Comparison of ENCODE assay signal across 17 cellular contexts in genomic region chr5:150860422-150860821, GRCh38. TPM values are rescaled to one million over a fixed set of nuclear protein-coding genes. Genes with fewer than 3 reads are reported as not detected.
DNase-seq lines count a peak whose midpoint lies in the region; ATAC-seq and TF ChIP-seq lines count a peak whose summit lies in the region.
"Had no signal": no experiment of that assay in that cellular context is flagged by ENCODE, and none has a peak within 500 bp of the region (broad histone marks: within the 10 kb centered on the region; RNA-seq: fewer than 3 reads in every experiment).

No MANE protein-coding gene starts in this region.

- ATAC-seq in right lobe of liver (peak; percentile 99 to 100 (median 100)), GM21447 (IDR thresholded peaks at IDR 0.05; ENCODE audit: unreplicated experiment) (no peak)
- ATAC-seq: A549; CD8-positive, alpha-beta T cell; GM23338; HCT116 had no signal

- peak overlapping the region in 2 of 3 donors; percentile 22 to 41 for H3K27ac ChIP-seq in right lobe of liver
- H3K27ac ChIP-seq: 22Rv1, A549, BLaER1 had no signal

- TF ChIP-seq POLR2A in right lobe of liver (IDR thresholded peaks at IDR 0.05), result no peak

- peaks cover 0 to 8% (median 4%) of the 10 kb centered on the region in 4 donors for H3K4me1 ChIP-seq in right lobe of liver
- H3K4me1 ChIP-seq: A549, BLaER1 had no signal

- 30% methylated on average over 2 of the region's 2 CpGs for WGBS in right lobe of liver (ENCODE audit: insufficient coverage, low coverage, low lambda C conversion rate, missing lambda C conversion rate)

- no peaks in the 10 kb centered on the region for H3K36me3 ChIP-seq in right lobe of liver
- H3K36me3 ChIP-seq: BLaER1 had no signal

- H3K4me3 ChIP-seq in right lobe of liver, result no peak overlapping the region
- H3K4me3 ChIP-seq: A549, BLaER1, GM23338 had no signal

- DNase-seq in CD1c-positive myeloid dendritic cell (ENCODE audit: extremely low spot score), result peak; percentile 56
- DNase-seq in kidney tubule cell (ENCODE audit: low spot score), result peak; percentile 13
- DNase-seq in right lobe of liver, result peak; percentile 39 to 68 (median 57)
- DNase-seq in renal cortical epithelial cell (ENCODE audit: low read depth), result peak; percentile 56
- DNase-seq in AG08396 (ENCODE audit: low spot score), result no peak
- no peak for DNase-seq in HT-29 (ENCODE audit: low spot score)
- DNase-seq: Calu3; CD8-positive, alpha-beta T cell; DMS79 treated with DMSO at 0.1 percent for 48 hours; GF-D8; HFFc6 had no signal

- no peak for TF ChIP-seq CTCF in right lobe of liver (IDR thresholded peaks at IDR 0.05)

- peaks cover 0 to 3% (median 0%) of the 10 kb centered on the region in 4 donors for H3K9me3 ChIP-seq in right lobe of liver

- no peaks in the 10 kb centered on the region for H3K27me3 ChIP-seq in right lobe of liver
- H3K27me3 ChIP-seq: BLaER1 had no signal

- intact Hi-C loops in right lobe of liver (cut with DNase I), result no loop called here

RNA-seq across cellular contexts. Expression of gene IRGM, which starts 14.1 kb away (rescaled TPM):
- total RNA-seq in right lobe of liver (not detected), renal cortical epithelial cell (not detected in 2 replicates)
- total RNA-seq in HT-29 (2014; rRNA removed; shearing (Covaris generic)), result not detected in 2 replicates
- total RNA-seq: Calu3, GM23338, HFFc6 had no signal

RNA-seq across cellular contexts. Expression of gene ZNF300, which starts 44.4 kb away (rescaled TPM):
- total RNA-seq in right lobe of liver, result 1 to 10 TPM in 1 of 6 experiments, under 1 TPM in 5; 0.18 to 1.0 (median 0.58) TPM
- 7.1 and 11.7 TPM in 2 replicates for total RNA-seq in renal cortical epithelial cell
- 0.56 and 0.70 TPM in 2 replicates for total RNA-seq in HT-29 (2014; rRNA removed; shearing (Covaris generic))

Comparison
In these comparisons a context has a peak if more than half of its experiments do, and no peak if none do; other contexts are left out.
1. DNase-seq: peak in CD1c-positive myeloid dendritic cell (single experiment), kidney tubule cell (single experiment), right lobe of liver (3 of 3) and renal cortical epithelial cell (single experiment); none in AG08396 (single experiment) and HT-29 (single experiment).